ENCODE assay signal across 35 cellular contexts in genomic region chr2:18238231-18238630, GRCh38.
"Had no signal": no experiment of that assay in that cellular context is flagged by ENCODE, and none has a peak within 500 bp of the region (broad histone marks: within the 10 kb centered on the region; RNA-seq: fewer than 3 reads in every experiment).

No MANE protein-coding gene starts in this region.

- ATAC-seq: activated T-cell treated with anti-CD3 and anti-CD28 coated beads, Interleukin-2, amount 50 U/mL, for 72 hours; activated T-helper 17 cell treated with anti-CD3 and anti-CD28 coated beads, Interleukin-2, amount 50 U/mL, for 72 hours; PC-3 had no signal

- H3K9me3 ChIP-seq: ascending aorta, MG63, Peyer's patch had no signal

- H3K27ac ChIP-seq: ascending aorta, cardiac muscle cell, Peyer's patch, RWPE1, VCaP had no signal

- DNase-seq: activated B cell treated with CpG ODN at 0.5 μM for 24 hours; activated CD4-positive, alpha-beta memory T cell treated with anti-CD3 and anti-CD28 coated beads for 36 hours; activated CD4-positive, alpha-beta T cell treated with anti-CD3 and anti-CD28 coated beads for 4 hours; activated CD4-positive, alpha-beta T cell treated with anti-CD3 and anti-CD28 coated beads, Interleukin-2, amount 50 U/mL, for 1 hour; activated CD4-positive, CD25-positive, alpha-beta regulatory T cell treated with anti-CD3 and anti-CD28 coated beads, Interleukin-2, amount 50 U/mL, for 72 hours; activated effector memory CD4-positive, alpha-beta T cell treated with anti-CD3 and anti-CD28 coated beads, Interleukin-2, amount 50 U/mL, for 16 hours; activated naive CD4-positive, alpha-beta T cell; activated naive CD8-positive, alpha-beta T cell treated with anti-CD3 and anti-CD28 coated beads, Interleukin-2, amount 10 ng/mL, durations not matched to agents 7 days and 5 days; activated T-cell treated with anti-CD3 and anti-CD28 coated beads, Interleukin-2, amount 50 U/mL, for 1 hour; activated T-cell treated with anti-CD3 and anti-CD28 coated beads, Interleukin-2, amount 50 U/mL, for 72 hours; amygdala; Karpas-422; KBM-7; MG63; NCI-H1048; NCI-H1105 treated with DMSO at 0.1 percent for 48 hours; NCI-H1436; NCI-H1694; NCI-H1930; NCI-H2081 treated with DMSO at 0.1 percent for 48 hours; NCI-H345; NCI-H524 treated with DMSO at 0.1 percent for 48 hours; NK-92 treated with Interleukin-12 subunit alpha and Interleukin-12 subunit beta, amount 100 ng/mL, for 24 hours; PC-3; Peyer's patch; Right ventricle myocardium superior; SW 1271; T-helper 1 cell; T-helper 2 cell; T-helper 9 cell had no signal

- H3K36me3 ChIP-seq: ascending aorta, cardiac muscle cell, MG63, Peyer's patch had no signal

- H3K27me3 ChIP-seq: ascending aorta, cardiac muscle cell, MG63, Peyer's patch had no signal

- H3K4me3 ChIP-seq: ascending aorta, cardiac muscle cell, MG63, Peyer's patch had no signal

- H3K4me1 ChIP-seq: ascending aorta, Peyer's patch had no signal
